ENCODE assay signal across 11 cellular contexts in the genomic region with DNA sequence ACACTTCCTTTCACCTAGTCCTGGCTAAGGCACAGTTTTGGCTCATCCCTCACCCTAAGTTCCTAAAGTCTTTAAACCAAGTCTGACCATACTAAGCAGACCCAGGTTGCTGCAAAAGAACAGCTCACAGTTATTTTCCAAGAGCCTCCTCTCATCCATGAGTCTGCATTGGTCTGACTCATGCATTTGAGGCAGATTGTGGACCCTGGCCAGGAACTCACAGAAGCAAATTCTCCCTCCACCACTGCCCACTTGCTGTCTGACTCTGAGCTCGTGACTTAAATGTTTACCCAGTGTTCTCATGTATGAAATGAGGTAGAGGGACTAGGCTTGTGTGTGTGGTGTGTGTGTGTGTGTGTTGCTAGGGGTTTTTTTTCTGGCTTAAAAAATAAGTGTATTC.
DNase-seq lines count a peak whose midpoint lies in the region; ATAC-seq and TF ChIP-seq lines count a peak whose summit lies in the region.
"Had no signal": no experiment of that assay in that cellular context is flagged by ENCODE, and none has a peak within 500 bp of the region (broad histone marks: within the 10 kb centered on the region; RNA-seq: fewer than 3 reads in every experiment).

No MANE protein-coding gene starts in this region.

- in situ Hi-C loops in Caki2 (cut with HindIII; ENCODE audit: low pct_unique_long_range_greater_than_20kb, low sequenced_read_pairs) = no loop called here

- ATAC-seq in foreskin keratinocyte (peak; percentile 81), HG03469 (IDR thresholded peaks at IDR 0.05; ENCODE audit: unreplicated experiment) (no peak), HG03571 (IDR thresholded peaks at IDR 0.05; ENCODE audit: unreplicated experiment) (no peak), GM21515 (IDR thresholded peaks at IDR 0.05; ENCODE audit: unreplicated experiment) (no peak)
- ATAC-seq: activated T-cell treated with anti-CD3 and anti-CD28 coated beads, Interleukin-2, amount 50 U/mL, for 72 hours had no signal

- H3K4me1 ChIP-seq in foreskin keratinocyte = no peaks in the 10 kb centered on the region
- H3K4me1 ChIP-seq: parathyroid adenoma had no signal

- H3K4me3 ChIP-seq in retinal pigment epithelial cell (ENCODE audit: low read length) = no peak overlapping the region

- H3K27me3 ChIP-seq in foreskin keratinocyte = no peaks in the 10 kb centered on the region

- DNase-seq in Caki2 (ENCODE audit: low read depth) = peak; percentile 98
- peak; percentile 20 for DNase-seq in RKO (ENCODE audit: low spot score)
- peak in 1 of 2 donors; percentile 25 for DNase-seq in foreskin keratinocyte
- peak; percentile 98 for DNase-seq in retinal pigment epithelial cell (ENCODE audit: low read depth)
- no peak for DNase-seq in T-helper 9 cell
- DNase-seq: activated T-cell treated with anti-CD3 and anti-CD28 coated beads, Interleukin-2, amount 50 U/mL, for 72 hours; stimulated activated CD4-positive, alpha-beta T cell treated with anti-CD3 and anti-CD28 coated beads, Interleukin-12 subunit alpha, Interleukin-12 subunit beta, amount 100 ng/mL, for 4 hours had no signal

- H3K27ac ChIP-seq in foreskin keratinocyte = no peak overlapping the region
- H3K27ac ChIP-seq: parathyroid adenoma had no signal

- TF ChIP-seq CTCF in foreskin keratinocyte (conservative IDR thresholded peaks at IDR 0.05) = no peak
- no peak for TF ChIP-seq CTCF in retinal pigment epithelial cell (conservative IDR thresholded peaks at IDR 0.05; ENCODE audit: low read depth, low read length)
